Comparison of ENCODE assay signal across 24 cellular contexts in the genomic region with DNA sequence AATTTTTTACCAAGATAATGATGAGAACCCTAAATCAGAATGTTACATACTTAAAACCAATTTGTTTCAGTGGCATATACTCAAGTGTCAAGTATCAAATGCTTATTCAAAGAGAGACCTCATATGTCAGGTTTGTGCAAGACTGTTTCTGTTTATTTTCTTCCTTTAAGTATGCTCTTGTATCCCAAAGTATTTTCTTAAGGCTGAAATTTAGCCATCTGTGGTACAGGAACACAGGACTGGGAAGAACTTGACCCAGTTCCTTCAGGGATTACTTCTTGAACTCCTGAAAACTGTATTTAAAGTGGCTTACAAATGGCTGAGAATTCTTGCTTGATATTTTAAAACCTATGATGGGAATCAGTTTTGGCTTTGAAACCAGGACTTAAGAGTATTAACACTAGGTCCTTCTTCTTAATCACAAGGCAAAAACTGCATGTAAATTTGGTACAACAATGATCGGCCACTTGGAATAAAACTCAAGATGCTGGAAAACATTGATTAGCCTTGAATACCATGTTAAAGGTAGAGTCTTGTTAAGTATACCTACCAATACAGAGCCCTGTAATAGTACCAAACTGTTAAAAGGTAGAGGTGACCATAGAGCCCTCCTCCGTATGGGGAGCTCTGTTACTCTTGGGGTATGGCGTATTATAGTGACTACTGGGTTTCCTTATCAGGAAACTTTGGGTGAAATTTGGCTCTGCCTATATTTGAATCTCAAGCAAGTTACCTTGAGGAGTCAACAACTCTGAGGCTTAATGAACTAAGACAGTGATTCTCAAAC.
"Had no signal": no experiment of that assay in that cellular context is flagged by ENCODE, and none has a peak within 500 bp of the region (broad histone marks: within the 10 kb centered on the region; RNA-seq: fewer than 3 reads in every experiment).

No MANE protein-coding gene starts in this region.

- H3K27me3 ChIP-seq: foreskin keratinocyte, heart right ventricle, right lobe of liver, vagina had no signal

- ATAC-seq: foreskin keratinocyte; heart right ventricle; left lobe of liver; right lobe of liver; stimulated activated effector memory CD8-positive, alpha-beta T cell treated with anti-CD3 and anti-CD28 coated beads, Interleukin-12 subunit alpha, Interleukin-12 subunit beta, amount 100 ng/mL, for 72 hours had no signal

- H3K4me3 ChIP-seq: heart right ventricle, right lobe of liver, thoracic aorta, vagina had no signal

- DNase-seq: activated CD4-positive, alpha-beta memory T cell treated with anti-CD3 and anti-CD28 coated beads for 36 hours; activated CD4-positive, alpha-beta T cell treated with anti-CD3 and anti-CD28 coated beads for 4 hours; activated CD8-positive, alpha-beta memory T cell treated with anti-CD3 and anti-CD28 coated beads, Interleukin-2, amount 50 U/mL, for 4 hours; activated effector memory CD4-positive, alpha-beta T cell treated with anti-CD3 and anti-CD28 coated beads, Interleukin-2, amount 50 U/mL, for 16 hours; activated naive CD4-positive, alpha-beta T cell treated with anti-CD3 and anti-CD28 coated beads for 36 hours; activated naive CD8-positive, alpha-beta T cell treated with anti-CD3 and anti-CD28 coated beads, Interleukin-2, amount 10 ng/mL, durations not matched to agents 7 days and 5 days; activated T-cell treated with anti-CD3 and anti-CD28 coated beads, Interleukin-2, amount 50 U/mL, for 1 hour; amniotic stem cell; caudate nucleus; foreskin keratinocyte; heart right ventricle; mammary epithelial cell; right lobe of liver; stimulated activated CD4-positive, alpha-beta T cell treated with anti-CD3 and anti-CD28 coated beads, Interleukin-12 subunit alpha, Interleukin-12 subunit beta, amount 100 ng/mL, for 4 hours; stimulated activated CD4-positive, alpha-beta T cell treated with anti-CD3 and anti-CD28 coated beads, Interleukin-4, amount 100 ng/mL, for 24 hours; trophoblast cell had no signal

- H3K4me3 Mint-ChIP-seq: activated CD4-positive, alpha-beta memory T cell treated with anti-CD3 and anti-CD28 coated beads for 36 hours; activated naive CD4-positive, alpha-beta T cell treated with anti-CD3 and anti-CD28 coated beads for 36 hours; activated naive CD8-positive, alpha-beta T cell treated with anti-CD3 and anti-CD28 coated beads, Interleukin-2, amount 10 ng/mL, durations not matched to agents 7 days and 5 days; activated T-helper 1 cell treated with anti-CD3 and anti-CD28 coated beads, Interleukin-12 subunit alpha, Interleukin-12 subunit beta, Interleukin-2, Interleukin-4 antibody, amounts not matched to agents 30 ng/mL and 10 ng/mL and 1 ng/mL, durations not matched to agents 14 hours and 24 hours and 36 hours; nephron; stimulated activated effector memory CD8-positive, alpha-beta T cell treated with anti-CD3 and anti-CD28 coated beads, Interleukin-12 subunit alpha, Interleukin-12 subunit beta, amount 100 ng/mL, for 72 hours; stimulated activated naive CD8-positive, alpha-beta T cell treated with anti-CD3 and anti-CD28 coated beads, Interleukin-15, Interleukin-2, amounts not matched to agents 100 ng/mL and 50 ng/mL, for 24 hours had no signal

- H3K27me3 Mint-ChIP-seq: activated CD4-positive, alpha-beta memory T cell treated with anti-CD3 and anti-CD28 coated beads for 36 hours had no signal

- H3K36me3 Mint-ChIP-seq: activated CD4-positive, alpha-beta memory T cell treated with anti-CD3 and anti-CD28 coated beads for 36 hours; activated naive CD8-positive, alpha-beta T cell treated with anti-CD3 and anti-CD28 coated beads, Interleukin-2, amount 10 ng/mL, durations not matched to agents 7 days and 5 days; stimulated activated effector memory CD8-positive, alpha-beta T cell treated with anti-CD3 and anti-CD28 coated beads, Interleukin-12 subunit alpha, Interleukin-12 subunit beta, amount 100 ng/mL, for 72 hours had no signal

- H3K9me3 Mint-ChIP-seq: activated CD4-positive, alpha-beta memory T cell treated with anti-CD3 and anti-CD28 coated beads for 36 hours; activated naive CD4-positive, alpha-beta T cell treated with anti-CD3 and anti-CD28 coated beads for 36 hours; activated naive CD8-positive, alpha-beta T cell treated with anti-CD3 and anti-CD28 coated beads, Interleukin-2, amount 10 ng/mL, durations not matched to agents 7 days and 5 days; activated T-helper 1 cell treated with anti-CD3 and anti-CD28 coated beads, Interleukin-12 subunit alpha, Interleukin-12 subunit beta, Interleukin-2, Interleukin-4 antibody, amounts not matched to agents 30 ng/mL and 10 ng/mL and 1 ng/mL, durations not matched to agents 14 hours and 24 hours and 36 hours; nephron; stimulated activated naive CD8-positive, alpha-beta T cell treated with anti-CD3 and anti-CD28 coated beads, Interleukin-15, Interleukin-2, amounts not matched to agents 100 ng/mL and 50 ng/mL, for 24 hours had no signal

- H3K4me1 ChIP-seq: heart right ventricle, right lobe of liver, vagina had no signal

- H3K27ac ChIP-seq: foreskin keratinocyte, heart right ventricle, right lobe of liver, vagina, VCaP had no signal

- H3K36me3 ChIP-seq: heart right ventricle, right lobe of liver, thoracic aorta, vagina had no signal

- H3K27ac Mint-ChIP-seq: activated CD4-positive, alpha-beta memory T cell treated with anti-CD3 and anti-CD28 coated beads for 36 hours; activated naive CD4-positive, alpha-beta T cell treated with anti-CD3 and anti-CD28 coated beads for 36 hours; activated naive CD8-positive, alpha-beta T cell treated with anti-CD3 and anti-CD28 coated beads, Interleukin-2, amount 10 ng/mL, durations not matched to agents 7 days and 5 days; activated T-helper 1 cell treated with anti-CD3 and anti-CD28 coated beads, Interleukin-12 subunit alpha, Interleukin-12 subunit beta, Interleukin-2, Interleukin-4 antibody, amounts not matched to agents 30 ng/mL and 10 ng/mL and 1 ng/mL, durations not matched to agents 14 hours and 24 hours and 36 hours; stimulated activated effector memory CD8-positive, alpha-beta T cell treated with anti-CD3 and anti-CD28 coated beads, Interleukin-12 subunit alpha, Interleukin-12 subunit beta, amount 100 ng/mL, for 72 hours; stimulated activated naive CD8-positive, alpha-beta T cell treated with anti-CD3 and anti-CD28 coated beads, Interleukin-15, Interleukin-2, amounts not matched to agents 100 ng/mL and 50 ng/mL, for 24 hours had no signal

- H3K4me1 Mint-ChIP-seq: activated naive CD8-positive, alpha-beta T cell treated with anti-CD3 and anti-CD28 coated beads, Interleukin-2, amount 10 ng/mL, durations not matched to agents 7 days and 5 days; stimulated activated effector memory CD8-positive, alpha-beta T cell treated with anti-CD3 and anti-CD28 coated beads, Interleukin-12 subunit alpha, Interleukin-12 subunit beta, amount 100 ng/mL, for 72 hours had no signal

- H3K9me3 ChIP-seq: heart right ventricle, right lobe of liver, thoracic aorta, vagina had no signal
